Comparison of ENCODE assay signal across 10 cellular contexts in genomic region chr20:25230177-25230831, GRCh38. TPM values are rescaled to one million over a fixed set of nuclear protein-coding genes. Genes with fewer than 3 reads are reported as not detected.
DNase-seq lines count a peak whose midpoint lies in the region; ATAC-seq and TF ChIP-seq lines count a peak whose summit lies in the region.
"Had no signal": no experiment of that assay in that cellular context is flagged by ENCODE, and none has a peak within 500 bp of the region (broad histone marks: within the 10 kb centered on the region; RNA-seq: fewer than 3 reads in every experiment).

No MANE protein-coding gene starts in this region.

- H3K4me1 Mint-ChIP-seq in activated naive CD8-positive, alpha-beta T cell treated with anti-CD3 and anti-CD28 coated beads, Interleukin-2, amount 50 U/mL, for 24 hours = peaks cover 4% of the 10 kb centered on the region
- peaks cover 1% of the 10 kb centered on the region for H3K4me1 Mint-ChIP-seq in activated naive CD8-positive, alpha-beta T cell treated with anti-CD3 and anti-CD28 coated beads for 36 hours
- no peaks in the 10 kb centered on the region for H3K4me1 Mint-ChIP-seq in stimulated activated naive CD8-positive, alpha-beta T cell treated with anti-CD3 and anti-CD28 coated beads, Interleukin-15, amount 100 ng/mL, for 72 hours

- no peak for DNase-seq in activated naive CD8-positive, alpha-beta T cell treated with anti-CD3 and anti-CD28 coated beads, Interleukin-2, amount 50 U/mL, for 24 hours
- DNase-seq in activated naive CD8-positive, alpha-beta T cell treated with anti-CD3 and anti-CD28 coated beads for 36 hours = no peak
- DNase-seq in caudate nucleus (lab: John Stamatoyannopoulos, UW) (no peak), transverse colon (no peak), NCI-H1930 (lab: John Stamatoyannopoulos, UW) (no peak), NCI-H524 treated with DMSO at 0.1 percent for 48 hours (lab: John Stamatoyannopoulos, UW) (no peak)
- no peak for DNase-seq in stimulated activated naive CD8-positive, alpha-beta T cell treated with anti-CD3 and anti-CD28 coated beads, Interleukin-15, amount 100 ng/mL, for 72 hours
- DNase-seq: activated CD8-positive, alpha-beta T cell treated with anti-CD3 and anti-CD28 coated beads, Interleukin-2, amount 10 ng/mL, durations not matched to agents 7 days and 5 days; stimulated activated naive CD8-positive, alpha-beta T cell treated with anti-CD3 and anti-CD28 coated beads, Interleukin-15, Interleukin-2, amounts not matched to agents 100 U/mL and 50 U/mL, for 24 hours had no signal

- no peak for TF ChIP-seq POLR2A in transverse colon (IDR thresholded peaks at IDR 0.05)

- 46 to 56% methylated on average over 7 to 8 of the region's 8 CpGs for WGBS in transverse colon (ENCODE audit: low coverage in 1 of 2), 2 donors

- peaks cover 17 to 56% (median 41%) of the 10 kb centered on the region in 4 donors for H3K4me1 ChIP-seq in transverse colon

- H3K27me3 Mint-ChIP-seq in activated naive CD8-positive, alpha-beta T cell treated with anti-CD3 and anti-CD28 coated beads, Interleukin-2, amount 50 U/mL, for 24 hours = peaks cover 5% of the 10 kb centered on the region
- H3K27me3 Mint-ChIP-seq in activated naive CD8-positive, alpha-beta T cell treated with anti-CD3 and anti-CD28 coated beads for 36 hours = peaks cover 10% of the 10 kb centered on the region
- peaks cover 10% of the 10 kb centered on the region for H3K27me3 Mint-ChIP-seq in stimulated activated naive CD8-positive, alpha-beta T cell treated with anti-CD3 and anti-CD28 coated beads, Interleukin-15, amount 100 ng/mL, for 72 hours

- in situ Hi-C loops in transverse colon (cut with MboI; ENCODE audit: low pct_ligation_motif_present in 1 of 4, low pct_unique_long_range_greater_than_20kb in 1 of 4, low sequenced_read_pairs in 3 of 4) = no loop called here

- peak overlapping the region; percentile 19 for H3K27ac Mint-ChIP-seq in activated naive CD8-positive, alpha-beta T cell treated with anti-CD3 and anti-CD28 coated beads, Interleukin-2, amount 50 U/mL, for 24 hours
- H3K27ac Mint-ChIP-seq in activated naive CD8-positive, alpha-beta T cell treated with anti-CD3 and anti-CD28 coated beads for 36 hours = no peak overlapping the region
- H3K27ac Mint-ChIP-seq in stimulated activated naive CD8-positive, alpha-beta T cell treated with anti-CD3 and anti-CD28 coated beads, Interleukin-15, amount 100 ng/mL, for 72 hours = no peak overlapping the region
- H3K27ac Mint-ChIP-seq: activated CD8-positive, alpha-beta T cell treated with anti-CD3 and anti-CD28 coated beads, Interleukin-2, amount 10 ng/mL, durations not matched to agents 7 days and 5 days had no signal

- peak overlapping the region; percentile 40 for H3K27ac ChIP-seq in caudate nucleus (ENCODE audit: low read depth, low read length)
- peak overlapping the region; percentile 81 to 85 (median 84) for H3K27ac ChIP-seq in transverse colon

- intact Hi-C loops in transverse colon (cut with DNase I; ENCODE audit: low total_unique reads) = no loop called here

- no peaks in the 10 kb centered on the region for H3K9me3 ChIP-seq in transverse colon

- H3K9me3 Mint-ChIP-seq in activated naive CD8-positive, alpha-beta T cell treated with anti-CD3 and anti-CD28 coated beads, Interleukin-2, amount 50 U/mL, for 24 hours = no peaks in the 10 kb centered on the region
- no peaks in the 10 kb centered on the region for H3K9me3 Mint-ChIP-seq in activated naive CD8-positive, alpha-beta T cell treated with anti-CD3 and anti-CD28 coated beads for 36 hours
- no peaks in the 10 kb centered on the region for H3K9me3 Mint-ChIP-seq in stimulated activated naive CD8-positive, alpha-beta T cell treated with anti-CD3 and anti-CD28 coated beads, Interleukin-15, amount 100 ng/mL, for 72 hours

- ATAC-seq in activated naive CD8-positive, alpha-beta T cell treated with anti-CD3 and anti-CD28 coated beads, Interleukin-2, amount 50 U/mL, for 24 hours = peak; percentile 45
- peak; percentile 92 for ATAC-seq in HG02981 (IDR thresholded peaks at IDR 0.05; ENCODE audit: unreplicated experiment)
- ATAC-seq in stimulated activated naive CD8-positive, alpha-beta T cell treated with anti-CD3 and anti-CD28 coated beads, Interleukin-15, amount 100 ng/mL, for 72 hours = no peak
- ATAC-seq: activated CD8-positive, alpha-beta T cell treated with anti-CD3 and anti-CD28 coated beads, Interleukin-2, amount 10 ng/mL, durations not matched to agents 7 days and 5 days; stimulated activated naive CD8-positive, alpha-beta T cell treated with anti-CD3 and anti-CD28 coated beads, Interleukin-15, Interleukin-2, amounts not matched to agents 100 U/mL and 50 U/mL, for 24 hours had no signal

- no peaks in the 10 kb centered on the region for H3K27me3 ChIP-seq in transverse colon

- no peak for TF ChIP-seq EP300 in transverse colon (IDR thresholded peaks at IDR 0.05; ENCODE audit: low read depth)

- no peaks in the 10 kb centered on the region for H3K36me3 ChIP-seq in transverse colon

- no peak for TF ChIP-seq CTCF in transverse colon (IDR thresholded peaks at IDR 0.05)

- no peak overlapping the region for H3K4me3 Mint-ChIP-seq in activated naive CD8-positive, alpha-beta T cell treated with anti-CD3 and anti-CD28 coated beads, Interleukin-2, amount 50 U/mL, for 24 hours
- no peak overlapping the region for H3K4me3 Mint-ChIP-seq in activated naive CD8-positive, alpha-beta T cell treated with anti-CD3 and anti-CD28 coated beads for 36 hours
- H3K4me3 Mint-ChIP-seq in stimulated activated naive CD8-positive, alpha-beta T cell treated with anti-CD3 and anti-CD28 coated beads, Interleukin-15, amount 100 ng/mL, for 72 hours = no peak overlapping the region
- H3K4me3 Mint-ChIP-seq: activated CD8-positive, alpha-beta T cell treated with anti-CD3 and anti-CD28 coated beads, Interleukin-2, amount 10 ng/mL, durations not matched to agents 7 days and 5 days had no signal

- peaks cover 3% of the 10 kb centered on the region for H3K36me3 Mint-ChIP-seq in activated naive CD8-positive, alpha-beta T cell treated with anti-CD3 and anti-CD28 coated beads, Interleukin-2, amount 50 U/mL, for 24 hours (ENCODE audit: low read depth)
- no peaks in the 10 kb centered on the region for H3K36me3 Mint-ChIP-seq in activated naive CD8-positive, alpha-beta T cell treated with anti-CD3 and anti-CD28 coated beads for 36 hours

- H3K4me3 ChIP-seq in transverse colon = no peak overlapping the region

RNA-seq across cellular contexts. Expression of gene PYGB, which starts 17.6 kb away (rescaled TPM):
- total RNA-seq in activated naive CD8-positive, alpha-beta T cell treated with anti-CD3 and anti-CD28 coated beads for 36 hours = 10 to 100 TPM; 30.3 to 31.0 TPM
- 100 to 1,000 TPM; 195 to 554 (median 359) TPM for total RNA-seq in transverse colon

RNA-seq across cellular contexts. Expression of gene ENTPD6, which starts 34.8 kb away (rescaled TPM):
- total RNA-seq in activated naive CD8-positive, alpha-beta T cell treated with anti-CD3 and anti-CD28 coated beads for 36 hours = 10 to 100 TPM; 35.2 to 40.2 TPM
- 100 to 1,000 TPM; 163 to 261 (median 224) TPM for total RNA-seq in transverse colon

Comparison
In these comparisons a context has a peak if more than half of its experiments do, and no peak if none do; other contexts are left out.
1. RNA of gene PYGB, which starts 17.6 kb away (total RNA-seq): 195 to 554 TPM in transverse colon; 30.3 to 31.0 TPM in activated naive CD8-positive, alpha-beta T cell treated with anti-CD3 and anti-CD28 coated beads for 36 hours; every median in the first group is over 4 times any median in the second.